In the genomic region with DNA sequence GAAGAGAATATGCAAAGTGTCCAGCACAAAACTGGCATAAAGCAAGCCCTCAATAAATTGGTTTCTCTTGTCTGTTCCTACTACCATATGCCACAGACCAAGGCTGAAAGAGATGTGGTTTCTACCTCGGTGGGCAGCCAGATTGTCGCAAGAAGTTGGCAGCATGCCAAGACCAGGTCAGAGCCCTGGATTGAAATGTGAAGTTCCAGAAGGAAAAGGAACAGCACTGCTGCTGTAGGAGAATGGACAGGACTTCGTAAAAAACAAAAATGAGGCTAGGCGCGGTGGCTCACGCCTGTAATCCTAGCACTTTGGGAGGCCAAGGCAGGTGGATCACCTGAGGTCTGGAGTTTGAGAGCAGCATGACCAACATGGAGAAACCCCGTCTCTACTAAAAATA, we compare ENCODE assay signal across 1 cellular context.
TF ChIP-seq lines count a peak whose summit lies in the region.

No MANE protein-coding gene starts in this region.

TF ChIP-seq in HEK293, 187 proteins besides CTCF, POLR2A, EP300 and RAD21 (continued from another document):
- TF ChIP-seq, protein P1, sequence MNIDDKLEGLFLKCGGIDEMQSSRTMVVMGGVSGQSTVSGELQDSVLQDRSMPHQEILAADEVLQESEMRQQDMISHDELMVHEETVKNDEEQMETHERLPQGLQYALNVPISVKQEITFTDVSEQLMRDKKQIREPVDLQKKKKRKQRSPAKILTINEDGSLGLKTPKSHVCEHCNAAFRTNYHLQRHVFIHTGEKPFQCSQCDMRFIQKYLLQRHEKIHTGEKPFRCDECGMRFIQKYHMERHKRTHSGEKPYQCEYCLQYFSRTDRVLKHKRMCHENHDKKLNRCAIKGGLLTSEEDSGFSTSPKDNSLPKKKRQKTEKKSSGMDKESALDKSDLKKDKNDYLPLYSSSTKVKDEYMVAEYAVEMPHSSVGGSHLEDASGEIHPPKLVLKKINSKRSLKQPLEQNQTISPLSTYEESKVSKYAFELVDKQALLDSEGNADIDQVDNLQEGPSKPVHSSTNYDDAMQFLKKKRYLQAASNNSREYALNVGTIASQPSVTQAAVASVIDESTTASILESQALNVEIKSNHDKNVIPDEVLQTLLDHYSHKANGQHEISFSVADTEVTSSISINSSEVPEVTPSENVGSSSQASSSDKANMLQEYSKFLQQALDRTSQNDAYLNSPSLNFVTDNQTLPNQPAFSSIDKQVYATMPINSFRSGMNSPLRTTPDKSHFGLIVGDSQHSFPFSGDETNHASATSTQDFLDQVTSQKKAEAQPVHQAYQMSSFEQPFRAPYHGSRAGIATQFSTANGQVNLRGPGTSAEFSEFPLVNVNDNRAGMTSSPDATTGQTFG (tag by site-specific recombination; IDR thresholded peaks at IDR 0.05; ENCODE audit: borderline replicate concordance), result no peak
- 0 out of 2 replicates have a peak, but pooled peaks have one; percentile 17 for TF ChIP-seq ZNF423 (tag by site-specific recombination; IDR thresholded peaks at IDR 0.05)
- TF ChIP-seq, protein P2, sequence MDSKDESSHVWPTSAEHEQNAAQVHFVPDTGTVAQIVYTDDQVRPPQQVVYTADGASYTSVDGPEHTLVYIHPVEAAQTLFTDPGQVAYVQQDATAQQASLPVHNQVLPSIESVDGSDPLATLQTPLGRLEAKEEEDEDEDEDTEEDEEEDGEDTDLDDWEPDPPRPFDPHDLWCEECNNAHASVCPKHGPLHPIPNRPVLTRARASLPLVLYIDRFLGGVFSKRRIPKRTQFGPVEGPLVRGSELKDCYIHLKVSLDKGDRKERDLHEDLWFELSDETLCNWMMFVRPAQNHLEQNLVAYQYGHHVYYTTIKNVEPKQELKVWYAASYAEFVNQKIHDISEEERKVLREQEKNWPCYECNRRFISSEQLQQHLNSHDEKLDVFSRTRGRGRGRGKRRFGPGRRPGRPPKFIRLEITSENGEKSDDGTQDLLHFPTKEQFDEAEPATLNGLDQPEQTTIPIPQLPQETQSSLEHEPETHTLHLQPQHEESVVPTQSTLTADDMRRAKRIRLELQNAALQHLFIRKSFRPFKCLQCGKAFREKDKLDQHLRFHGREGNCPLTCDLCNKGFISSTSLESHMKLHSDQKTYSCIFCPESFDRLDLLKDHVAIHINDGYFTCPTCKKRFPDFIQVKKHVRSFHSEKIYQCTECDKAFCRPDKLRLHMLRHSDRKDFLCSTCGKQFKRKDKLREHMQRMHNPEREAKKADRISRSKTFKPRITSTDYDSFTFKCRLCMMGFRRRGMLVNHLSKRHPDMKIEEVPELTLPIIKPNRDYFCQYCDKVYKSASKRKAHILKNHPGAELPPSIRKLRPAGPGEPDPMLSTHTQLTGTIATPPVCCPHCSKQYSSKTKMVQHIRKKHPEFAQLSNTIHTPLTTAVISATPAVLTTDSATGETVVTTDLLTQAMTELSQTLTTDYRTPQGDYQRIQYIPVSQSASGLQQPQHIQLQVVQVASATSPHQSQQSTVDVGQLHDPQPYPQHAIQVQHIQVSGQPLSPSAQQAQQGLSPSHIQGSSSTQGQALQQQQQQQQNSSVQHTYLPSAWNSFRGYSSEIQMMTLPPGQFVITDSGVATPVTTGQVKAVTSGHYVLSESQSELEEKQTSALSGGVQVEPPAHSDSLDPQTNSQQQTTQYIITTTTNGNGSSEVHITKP (tag by site-specific recombination; IDR thresholded peaks at IDR 0.05), result no peak
- no peak for TF ChIP-seq ZIC2 (tag by site-specific recombination; IDR thresholded peaks at IDR 0.05)
- no peak for TF ChIP-seq ZNF623 (tag by site-specific recombination; IDR thresholded peaks at IDR 0.05)
- TF ChIP-seq ZNF311 (tag by site-specific recombination; IDR thresholded peaks at IDR 0.05; ENCODE audit: borderline replicate concordance), result 0 out of 2 replicates have a peak, but pooled peaks have one; percentile 84
- TF ChIP-seq ZBTB8A (tag by site-specific recombination; IDR thresholded peaks at IDR 0.05), result no peak
- peak; percentile 96 for TF ChIP-seq ZNF544 (tag by site-specific recombination; IDR thresholded peaks at IDR 0.05)
- TF ChIP-seq, protein P3, sequence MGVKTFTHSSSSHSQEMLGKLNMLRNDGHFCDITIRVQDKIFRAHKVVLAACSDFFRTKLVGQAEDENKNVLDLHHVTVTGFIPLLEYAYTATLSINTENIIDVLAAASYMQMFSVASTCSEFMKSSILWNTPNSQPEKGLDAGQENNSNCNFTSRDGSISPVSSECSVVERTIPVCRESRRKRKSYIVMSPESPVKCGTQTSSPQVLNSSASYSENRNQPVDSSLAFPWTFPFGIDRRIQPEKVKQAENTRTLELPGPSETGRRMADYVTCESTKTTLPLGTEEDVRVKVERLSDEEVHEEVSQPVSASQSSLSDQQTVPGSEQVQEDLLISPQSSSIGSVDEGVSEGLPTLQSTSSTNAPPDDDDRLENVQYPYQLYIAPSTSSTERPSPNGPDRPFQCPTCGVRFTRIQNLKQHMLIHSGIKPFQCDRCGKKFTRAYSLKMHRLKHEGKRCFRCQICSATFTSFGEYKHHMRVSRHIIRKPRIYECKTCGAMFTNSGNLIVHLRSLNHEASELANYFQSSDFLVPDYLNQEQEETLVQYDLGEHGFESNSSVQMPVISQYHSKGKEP (tag by site-specific recombination; IDR thresholded peaks at IDR 0.05), result peak; percentile 47; the same call in 1 of the 2 replicates
- TF ChIP-seq, protein P4, sequence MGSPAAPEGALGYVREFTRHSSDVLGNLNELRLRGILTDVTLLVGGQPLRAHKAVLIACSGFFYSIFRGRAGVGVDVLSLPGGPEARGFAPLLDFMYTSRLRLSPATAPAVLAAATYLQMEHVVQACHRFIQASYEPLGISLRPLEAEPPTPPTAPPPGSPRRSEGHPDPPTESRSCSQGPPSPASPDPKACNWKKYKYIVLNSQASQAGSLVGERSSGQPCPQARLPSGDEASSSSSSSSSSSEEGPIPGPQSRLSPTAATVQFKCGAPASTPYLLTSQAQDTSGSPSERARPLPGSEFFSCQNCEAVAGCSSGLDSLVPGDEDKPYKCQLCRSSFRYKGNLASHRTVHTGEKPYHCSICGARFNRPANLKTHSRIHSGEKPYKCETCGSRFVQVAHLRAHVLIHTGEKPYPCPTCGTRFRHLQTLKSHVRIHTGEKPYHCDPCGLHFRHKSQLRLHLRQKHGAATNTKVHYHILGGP (tag by site-specific recombination; IDR thresholded peaks at IDR 0.05), result peak; percentile 71
- TF ChIP-seq ZNF112 (tag by site-specific recombination; IDR thresholded peaks at IDR 0.05), result peak; percentile 88
- TF ChIP-seq ZNF274 (IDR thresholded peaks at IDR 0.05; ENCODE audit: low read length), result no peak
- TF ChIP-seq ZNF274 (tag by site-specific recombination; IDR thresholded peaks at IDR 0.05; ENCODE audit: borderline replicate concordance), result no peak
- TF ChIP-seq ZNF677 (tag by site-specific recombination; IDR thresholded peaks at IDR 0.05), result peak; percentile 67; the same call in 1 of the 2 replicates
- no peak for TF ChIP-seq REPIN1 (tag by site-specific recombination; IDR thresholded peaks at IDR 0.05; ENCODE audit: low read depth)
- TF ChIP-seq ZNF626 (tag by site-specific recombination; IDR thresholded peaks at IDR 0.05), result no peak
- TF ChIP-seq ZNF660 (tag by site-specific recombination; IDR thresholded peaks at IDR 0.05), result peak; percentile 69; the same call in 1 of the 2 replicates
- no peak for TF ChIP-seq ZNF707 (tag by site-specific recombination; IDR thresholded peaks at IDR 0.05)
- no peak for TF ChIP-seq ZNF19 (tag by site-specific recombination; IDR thresholded peaks at IDR 0.05; ENCODE audit: low read depth)
- TF ChIP-seq, protein P5, sequence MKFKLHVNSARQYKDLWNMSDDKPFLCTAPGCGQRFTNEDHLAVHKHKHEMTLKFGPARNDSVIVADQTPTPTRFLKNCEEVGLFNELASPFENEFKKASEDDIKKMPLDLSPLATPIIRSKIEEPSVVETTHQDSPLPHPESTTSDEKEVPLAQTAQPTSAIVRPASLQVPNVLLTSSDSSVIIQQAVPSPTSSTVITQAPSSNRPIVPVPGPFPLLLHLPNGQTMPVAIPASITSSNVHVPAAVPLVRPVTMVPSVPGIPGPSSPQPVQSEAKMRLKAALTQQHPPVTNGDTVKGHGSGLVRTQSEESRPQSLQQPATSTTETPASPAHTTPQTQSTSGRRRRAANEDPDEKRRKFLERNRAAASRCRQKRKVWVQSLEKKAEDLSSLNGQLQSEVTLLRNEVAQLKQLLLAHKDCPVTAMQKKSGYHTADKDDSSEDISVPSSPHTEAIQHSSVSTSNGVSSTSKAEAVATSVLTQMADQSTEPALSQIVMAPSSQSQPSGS (tag by site-specific recombination; IDR thresholded peaks at IDR 0.05; ENCODE audit: low read depth), result no peak
- TF ChIP-seq ZNF776 (tag by site-specific recombination; IDR thresholded peaks at IDR 0.05; ENCODE audit: borderline replicate concordance), result peak; percentile 82; the same call in 1 of the 2 replicates
- no peak for TF ChIP-seq ZEB2 (tag by site-specific recombination; IDR thresholded peaks at IDR 0.05)
- no peak for TF ChIP-seq ZFP37 (tag by site-specific recombination; IDR thresholded peaks at IDR 0.05)
- no peak for TF ChIP-seq KLF1 (tag by site-specific recombination; IDR thresholded peaks at IDR 0.05)
- TF ChIP-seq ZNF473 (tag by site-specific recombination; IDR thresholded peaks at IDR 0.05), result peak; percentile 49; the same call in 1 of the 2 replicates
- no peak for TF ChIP-seq ZSCAN30 (tag by site-specific recombination; IDR thresholded peaks at IDR 0.05)
- TF ChIP-seq, protein P6, sequence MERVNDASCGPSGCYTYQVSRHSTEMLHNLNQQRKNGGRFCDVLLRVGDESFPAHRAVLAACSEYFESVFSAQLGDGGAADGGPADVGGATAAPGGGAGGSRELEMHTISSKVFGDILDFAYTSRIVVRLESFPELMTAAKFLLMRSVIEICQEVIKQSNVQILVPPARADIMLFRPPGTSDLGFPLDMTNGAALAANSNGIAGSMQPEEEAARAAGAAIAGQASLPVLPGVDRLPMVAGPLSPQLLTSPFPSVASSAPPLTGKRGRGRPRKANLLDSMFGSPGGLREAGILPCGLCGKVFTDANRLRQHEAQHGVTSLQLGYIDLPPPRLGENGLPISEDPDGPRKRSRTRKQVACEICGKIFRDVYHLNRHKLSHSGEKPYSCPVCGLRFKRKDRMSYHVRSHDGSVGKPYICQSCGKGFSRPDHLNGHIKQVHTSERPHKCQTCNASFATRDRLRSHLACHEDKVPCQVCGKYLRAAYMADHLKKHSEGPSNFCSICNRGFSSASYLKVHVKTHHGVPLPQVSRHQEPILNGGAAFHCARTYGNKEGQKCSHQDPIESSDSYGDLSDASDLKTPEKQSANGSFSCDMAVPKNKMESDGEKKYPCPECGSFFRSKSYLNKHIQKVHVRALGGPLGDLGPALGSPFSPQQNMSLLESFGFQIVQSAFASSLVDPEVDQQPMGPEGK (tag by site-specific recombination; IDR thresholded peaks at IDR 0.05), result no peak
- TF ChIP-seq, protein P7, sequence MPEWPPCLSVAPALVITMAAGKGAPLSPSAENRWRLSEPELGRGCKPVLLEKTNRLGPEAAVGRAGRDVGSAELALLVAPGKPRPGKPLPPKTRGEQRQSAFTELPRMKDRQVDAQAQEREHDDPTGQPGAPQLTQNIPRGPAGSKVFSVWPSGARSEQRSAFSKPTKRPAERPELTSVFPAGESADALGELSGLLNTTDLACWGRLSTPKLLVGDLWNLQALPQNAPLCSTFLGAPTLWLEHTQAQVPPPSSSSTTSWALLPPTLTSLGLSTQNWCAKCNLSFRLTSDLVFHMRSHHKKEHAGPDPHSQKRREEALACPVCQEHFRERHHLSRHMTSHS (tag by site-specific recombination; IDR thresholded peaks at IDR 0.05), result no peak
- TF ChIP-seq ZNF571 (tag by site-specific recombination; IDR thresholded peaks at IDR 0.05), result peak; percentile 91; the same call in 1 of the 2 replicates
- TF ChIP-seq KLF10 (tag by site-specific recombination; IDR thresholded peaks at IDR 0.05), result peak; percentile 58; the same call in 1 of the 2 replicates
- no peak for TF ChIP-seq KLF7 (tag by site-specific recombination; IDR thresholded peaks at IDR 0.05; ENCODE audit: borderline replicate concordance)
- TF ChIP-seq ZNF341 (tag by site-specific recombination; IDR thresholded peaks at IDR 0.05; ENCODE audit: low read depth), result no peak
- TF ChIP-seq, protein P8, sequence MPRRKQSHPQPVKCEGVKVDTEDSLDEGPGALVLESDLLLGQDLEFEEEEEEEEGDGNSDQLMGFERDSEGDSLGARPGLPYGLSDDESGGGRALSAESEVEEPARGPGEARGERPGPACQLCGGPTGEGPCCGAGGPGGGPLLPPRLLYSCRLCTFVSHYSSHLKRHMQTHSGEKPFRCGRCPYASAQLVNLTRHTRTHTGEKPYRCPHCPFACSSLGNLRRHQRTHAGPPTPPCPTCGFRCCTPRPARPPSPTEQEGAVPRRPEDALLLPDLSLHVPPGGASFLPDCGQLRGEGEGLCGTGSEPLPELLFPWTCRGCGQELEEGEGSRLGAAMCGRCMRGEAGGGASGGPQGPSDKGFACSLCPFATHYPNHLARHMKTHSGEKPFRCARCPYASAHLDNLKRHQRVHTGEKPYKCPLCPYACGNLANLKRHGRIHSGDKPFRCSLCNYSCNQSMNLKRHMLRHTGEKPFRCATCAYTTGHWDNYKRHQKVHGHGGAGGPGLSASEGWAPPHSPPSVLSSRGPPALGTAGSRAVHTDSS (tag by site-specific recombination; IDR thresholded peaks at IDR 0.05), result no peak
- TF ChIP-seq ZNF621 (tag by site-specific recombination; IDR thresholded peaks at IDR 0.05), result 0 out of 2 replicates have a peak, but pooled peaks have one; percentile 51
- 0 out of 2 replicates have a peak, but pooled peaks have one; percentile 65 for TF ChIP-seq ZNF624 (tag by site-specific recombination; IDR thresholded peaks at IDR 0.05)
- TF ChIP-seq, protein P9, sequence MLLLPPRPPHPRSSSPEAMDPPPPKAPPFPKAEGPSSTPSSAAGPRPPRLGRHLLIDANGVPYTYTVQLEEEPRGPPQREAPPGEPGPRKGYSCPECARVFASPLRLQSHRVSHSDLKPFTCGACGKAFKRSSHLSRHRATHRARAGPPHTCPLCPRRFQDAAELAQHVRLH (tag by site-specific recombination; IDR thresholded peaks at IDR 0.05), result no peak
- 0 out of 2 replicates have a peak, but pooled peaks have one; percentile 40 for TF ChIP-seq ZNF248 (tag by site-specific recombination; IDR thresholded peaks at IDR 0.05)
